9 cellular contexts compared by ENCODE assay signal in genomic region chr21:41283211-41283818, GRCh38. TPM values are rescaled to one million over a fixed set of nuclear protein-coding genes. Genes with fewer than 3 reads are reported as not detected.
DNase-seq lines count a peak whose midpoint lies in the region; ATAC-seq and TF ChIP-seq lines count a peak whose summit lies in the region.
"Had no signal": no experiment of that assay in that cellular context is flagged by ENCODE, and none has a peak within 500 bp of the region (broad histone marks: within the 10 kb centered on the region; RNA-seq: fewer than 3 reads in every experiment).

No MANE protein-coding gene starts in this region.

- H3K4me1 ChIP-seq in OCI-LY7 (ENCODE audit: insufficient read depth, low read length, poor library complexity, severe bottlenecking) = peaks cover 8% of the 10 kb centered on the region
- H3K4me1 ChIP-seq: HAP-1 had no signal

- no peak overlapping the region for H3K27ac Mint-ChIP-seq in activated naive CD4-positive, alpha-beta T cell treated with anti-CD3 and anti-CD28 coated beads, Interleukin-2, amount 10 ng/mL, durations not matched to agents 7 days and 5 days
- H3K27ac Mint-ChIP-seq in progenitor cell of endocrine pancreas = no peak overlapping the region

- no peak overlapping the region for H3K4me2 ChIP-seq in OCI-LY7 (ENCODE audit: low read length)

- H3K79me2 ChIP-seq in OCI-LY7 (ENCODE audit: insufficient read depth, low read depth, low read length) = no peaks in the 10 kb centered on the region

- no peak overlapping the region for H3K27ac ChIP-seq in OCI-LY7 (ENCODE audit: low read depth, low read length, poor library complexity, severe bottlenecking)

- BruUV-seq in OCI-LY7 (replicated peaks; lab: Mats Ljungman, UMichigan) = no TSS peak

- no peak overlapping the region for H3K4me3 Mint-ChIP-seq in activated naive CD4-positive, alpha-beta T cell treated with anti-CD3 and anti-CD28 coated beads, Interleukin-2, amount 10 ng/mL, durations not matched to agents 7 days and 5 days
- no peak overlapping the region for H3K4me3 Mint-ChIP-seq in progenitor cell of endocrine pancreas (ENCODE audit: low read depth)

- H3K9me3 ChIP-seq in OCI-LY7 (ENCODE audit: low read length) = no peaks in the 10 kb centered on the region
- H3K9me3 ChIP-seq: HAP-1 had no signal

- H3K27me3 Mint-ChIP-seq in activated naive CD4-positive, alpha-beta T cell treated with anti-CD3 and anti-CD28 coated beads, Interleukin-2, amount 10 ng/mL, durations not matched to agents 7 days and 5 days = peaks cover 41% of the 10 kb centered on the region
- H3K27me3 Mint-ChIP-seq in progenitor cell of endocrine pancreas = peaks cover 17% of the 10 kb centered on the region

- ATAC-seq in GM18511 (IDR thresholded peaks at IDR 0.05; ENCODE audit: unreplicated experiment) = peak; percentile 75

- DNase-seq in AG08396 (ENCODE audit: low spot score) = peak; percentile 81
- DNase-seq in OCI-LY7 (ENCODE audit: low spot score) = peak; percentile 85
- DNase-seq in activated naive CD4-positive, alpha-beta T cell treated with anti-CD3 and anti-CD28 coated beads, Interleukin-2, amount 10 ng/mL, durations not matched to agents 7 days and 5 days = peak; percentile 63
- peak; percentile 76 for DNase-seq in glomerular visceral epithelial cell (ENCODE audit: extremely low spot score)
- peak; percentile 31 for DNase-seq in progenitor cell of endocrine pancreas (ENCODE audit: low spot score, unreplicated experiment)
- no peak for DNase-seq in UCSD-AML1 (lab: John Stamatoyannopoulos, UW; ENCODE audit: unreplicated experiment)

- 0 out of 2 replicates have a peak overlapping the region, but pooled peaks have one; percentile 17 for H2AFZ ChIP-seq in OCI-LY7 (ENCODE audit: low read length)

- no peaks in the 10 kb centered on the region for H3K9me2 ChIP-seq in OCI-LY7 (ENCODE audit: insufficient read depth, low read length)

- H3K9me3 Mint-ChIP-seq in activated naive CD4-positive, alpha-beta T cell treated with anti-CD3 and anti-CD28 coated beads, Interleukin-2, amount 10 ng/mL, durations not matched to agents 7 days and 5 days = no peaks in the 10 kb centered on the region
- H3K9me3 Mint-ChIP-seq in progenitor cell of endocrine pancreas (ENCODE audit: low read depth) = no peaks in the 10 kb centered on the region

- CTCF ChIA-PET in OCI-LY7 (lab: Charles Lee; ENCODE audit: unreplicated experiment) = interaction anchor here (0.7 to 1.9 kb wide), 7 partner anchors 37 to 329 kb away, joined by 3 to 5 read pairs (median 4); no protein-coding TSS in a partner anchor
- CTCF ChIA-PET in activated naive CD4-positive, alpha-beta T cell treated with anti-CD3 and anti-CD28 coated beads, Interleukin-2, amount 10 ng/mL, durations not matched to agents 7 days and 5 days (lab: Charles Lee) = interaction anchor here (0.5 to 2.9 kb wide), 59 partner anchors 8 to 835 kb away, joined by 3 to 18 read pairs (median 3); partner anchors contain the start of gene MX1

- POLR2A ChIA-PET in OCI-LY7 (lab: Charles Lee) = interaction anchor here (0.6 to 2.0 kb wide), 8 partner anchors 14 to 632 kb away, joined by 3 to 8 read pairs (median 4); no protein-coding TSS in a partner anchor

- TF ChIP-seq CTCF in LNCAP (IDR thresholded peaks at IDR 0.05) = peak; percentile 68
- TF ChIP-seq CTCF in OCI-LY7 (conservative IDR thresholded peaks at IDR 0.05; ENCODE audit: low read length) = peak; percentile 90
- peak; percentile 81 for TF ChIP-seq CTCF in progenitor cell of endocrine pancreas (IDR thresholded peaks at IDR 0.05; ENCODE audit: unreplicated experiment)

- intact Hi-C loops in OCI-LY7 (cut with micrococcal nuclease; ENCODE audit: unreplicated experiment) = loop anchor here (1.0 to 2.0 kb wide), 4 partner anchors 37 to 327 kb away; no protein-coding TSS in a partner anchor

- no peaks in the 10 kb centered on the region for H3K4me1 Mint-ChIP-seq in activated naive CD4-positive, alpha-beta T cell treated with anti-CD3 and anti-CD28 coated beads, Interleukin-2, amount 10 ng/mL, durations not matched to agents 7 days and 5 days
- H3K4me1 Mint-ChIP-seq in progenitor cell of endocrine pancreas (ENCODE audit: low read depth) = no peaks in the 10 kb centered on the region

- no peaks in the 10 kb centered on the region for H3K36me3 Mint-ChIP-seq in activated naive CD4-positive, alpha-beta T cell treated with anti-CD3 and anti-CD28 coated beads, Interleukin-2, amount 10 ng/mL, durations not matched to agents 7 days and 5 days
- H3K36me3 Mint-ChIP-seq in progenitor cell of endocrine pancreas (ENCODE audit: insufficient read depth) = no peaks in the 10 kb centered on the region

- H3K4me3 ChIP-seq in OCI-LY7 (ENCODE audit: low read depth, low read length, poor library complexity, severe bottlenecking) = no peak overlapping the region
- H3K4me3 ChIP-seq: HAP-1 had no signal

- no peaks in the 10 kb centered on the region for H3K36me3 ChIP-seq in OCI-LY7 (ENCODE audit: insufficient read depth, low read length)
- H3K36me3 ChIP-seq: HAP-1 had no signal

- H4K20me1 ChIP-seq in OCI-LY7 (ENCODE audit: insufficient read depth, low read length) = no peaks in the 10 kb centered on the region

RNA-seq across cellular contexts. Expression of gene FAM3B, which starts 33.3 kb away (rescaled TPM):
- total RNA-seq in OCI-LY7 (2014; rRNA removed; shearing (Covaris generic)) = 0.19 TPM in 1 of 2 replicates, not detected in the other
- not detected in 2 replicates for total RNA-seq in OCI-LY7 (2022)
- total RNA-seq in progenitor cell of endocrine pancreas = 8.2 and 10.1 TPM in 2 replicates
